Comparison of ENCODE assay signal across 19 cellular contexts in genomic region chr1:86754265-86754974, GRCh38.
"Had no signal": no experiment of that assay in that cellular context is flagged by ENCODE, and none has a peak within 500 bp of the region (broad histone marks: within the 10 kb centered on the region; RNA-seq: fewer than 3 reads in every experiment).

No MANE protein-coding gene starts in this region.

- H3K36me3 Mint-ChIP-seq: activated naive CD4-positive, alpha-beta T cell treated with anti-CD3 and anti-CD28 coated beads, Interleukin-2, amount 50 U/mL, for 72 hours had no signal

- H3K9me3 Mint-ChIP-seq: activated naive CD4-positive, alpha-beta T cell treated with anti-CD3 and anti-CD28 coated beads, Interleukin-2, amount 50 U/mL, for 72 hours; activated T-cell treated with anti-CD3 and anti-CD28 coated beads, Interleukin-2, amount 50 U/mL, for 72 hours; nephron; stimulated activated naive CD8-positive, alpha-beta T cell treated with anti-CD3 and anti-CD28 coated beads, Interleukin-15, Interleukin-2, amounts not matched to agents 100 ng/mL and 50 ng/mL, for 24 hours had no signal

- H3K9me3 ChIP-seq: prostate gland, right lobe of liver, suprapubic skin had no signal

- H3K27me3 ChIP-seq: cardiac muscle cell, dorsolateral prefrontal cortex, right lobe of liver, suprapubic skin had no signal

- H3K4me3 Mint-ChIP-seq: activated CD4-positive, alpha-beta T cell treated with anti-CD3 and anti-CD28 coated beads for 36 hours; activated CD8-positive, alpha-beta T cell treated with anti-CD3 and anti-CD28 coated beads, Interleukin-2, amount 10 ng/mL, durations not matched to agents 7 days and 5 days; activated T-cell treated with anti-CD3 and anti-CD28 coated beads, Interleukin-2, amount 50 U/mL, for 72 hours; nephron; stimulated activated naive CD8-positive, alpha-beta T cell treated with anti-CD3 and anti-CD28 coated beads, Interleukin-15, Interleukin-2, amounts not matched to agents 100 ng/mL and 50 ng/mL, for 24 hours had no signal

- H3K27ac ChIP-seq: cardiac muscle cell, dorsolateral prefrontal cortex, prostate gland, right lobe of liver, suprapubic skin, WERI-Rb-1 had no signal

- H3K4me3 ChIP-seq: cardiac muscle cell, dorsolateral prefrontal cortex, prostate gland, right lobe of liver, smooth muscle cell, suprapubic skin had no signal

- ATAC-seq: left ventricle myocardium superior had no signal

- DNase-seq: activated CD8-positive, alpha-beta memory T cell treated with anti-CD3 and anti-CD28 coated beads, Interleukin-2, amount 50 U/mL, for 4 hours; activated CD8-positive, alpha-beta T cell treated with anti-CD3 and anti-CD28 coated beads, Interleukin-2, amount 10 ng/mL, durations not matched to agents 7 days and 5 days; activated gamma-delta T cell; dorsolateral prefrontal cortex; kidney glomerular epithelial cell; left ventricle myocardium superior; occipital lobe; right lobe of liver; trophoblast cell; WERI-Rb-1 had no signal

- H3K4me1 ChIP-seq: prostate gland, right lobe of liver had no signal

- H3K4me2 ChIP-seq: smooth muscle cell had no signal

- H3K27ac Mint-ChIP-seq: activated CD4-positive, alpha-beta T cell treated with anti-CD3 and anti-CD28 coated beads for 36 hours; activated CD8-positive, alpha-beta T cell treated with anti-CD3 and anti-CD28 coated beads, Interleukin-2, amount 10 ng/mL, durations not matched to agents 7 days and 5 days; activated naive CD4-positive, alpha-beta T cell treated with anti-CD3 and anti-CD28 coated beads, Interleukin-2, amount 50 U/mL, for 72 hours; activated T-cell treated with anti-CD3 and anti-CD28 coated beads, Interleukin-2, amount 50 U/mL, for 72 hours; nephron; stimulated activated naive CD8-positive, alpha-beta T cell treated with anti-CD3 and anti-CD28 coated beads, Interleukin-15, Interleukin-2, amounts not matched to agents 100 ng/mL and 50 ng/mL, for 24 hours had no signal

- H3K36me3 ChIP-seq: cardiac muscle cell, prostate gland, right lobe of liver, suprapubic skin, WERI-Rb-1 had no signal
